ENCODE assay signal across 8 cellular contexts in the genomic region with DNA sequence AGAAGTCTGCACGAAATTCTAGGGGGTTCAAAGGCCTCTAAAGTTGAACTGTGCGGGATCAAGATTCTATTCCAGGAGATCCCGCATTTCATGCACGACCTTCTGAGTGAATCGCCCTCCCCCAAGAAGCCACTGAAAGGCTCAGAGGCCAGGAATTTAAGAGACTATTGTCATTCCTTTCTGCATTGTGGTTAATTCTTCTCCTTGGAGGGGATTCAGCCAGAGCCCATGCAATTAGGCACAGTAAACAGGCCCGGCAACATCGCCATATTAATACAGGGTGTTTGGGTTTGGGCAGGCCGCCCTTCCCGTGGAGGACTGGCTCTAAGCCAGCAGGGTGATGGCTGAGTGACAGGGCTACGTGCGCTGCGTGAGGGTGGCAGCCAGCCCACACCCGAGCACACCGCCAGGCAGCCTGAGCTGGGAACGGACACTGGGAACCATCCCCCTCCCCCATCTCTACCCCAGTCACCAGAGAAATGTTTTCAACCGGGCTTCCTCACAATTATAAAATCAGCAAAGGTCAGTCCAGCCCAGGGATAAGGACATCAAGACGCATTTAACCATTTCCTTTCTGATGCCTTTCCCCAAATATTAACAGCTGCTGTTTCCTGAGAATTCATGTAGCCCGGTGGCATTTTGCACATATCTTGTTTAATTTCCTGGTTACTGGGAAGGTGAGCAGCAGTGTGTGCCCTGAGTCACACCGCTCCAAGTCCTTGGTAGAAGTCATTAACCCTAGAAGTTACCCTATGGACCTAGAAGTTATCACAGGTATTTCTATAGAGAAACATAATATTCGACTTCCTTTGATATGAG. TPM values are rescaled to one million over a fixed set of nuclear protein-coding genes. Genes with fewer than 3 reads are reported as not detected.
DNase-seq lines count a peak whose midpoint lies in the region; ATAC-seq, FAIRE-seq and TF ChIP-seq lines count a peak whose summit lies in the region.

No MANE protein-coding gene starts in this region.

- no TSS peak for BruUV-seq in endothelial cell of umbilical vein (replicated peaks; lab: Mats Ljungman, UMichigan)

- H3K27me3 ChIP-seq in endothelial cell of umbilical vein (ENCODE audit: control insufficient read depth in 2 of 2, insufficient read depth in 2 of 2, low read length in 2 of 2), result no peaks in the 10 kb centered on the region

- POLR2A ChIA-PET in endothelial cell of umbilical vein (lab: Charles Lee), result no interaction called here
- POLR2A ChIA-PET in activated CD4-positive, alpha-beta T cell treated with anti-CD3 and anti-CD28 coated beads, Interleukin-2, amount 10 ng/mL, durations not matched to agents 7 days and 5 days (lab: Charles Lee), result no interaction called here

- no peak overlapping the region for H3K9ac ChIP-seq in endothelial cell of umbilical vein (replicated peaks; ENCODE audit: extremely low read depth, insufficient read depth, low read length)

- H3K36me3 ChIP-seq in endothelial cell of umbilical vein (ENCODE audit: control insufficient read depth in 2 of 2, extremely low read depth in 1 of 2, insufficient read depth in 2 of 2, low read length in 2 of 2), result no peaks in the 10 kb centered on the region

- no peak for FAIRE-seq in endothelial cell of umbilical vein (lab: Jason Lieb, UNC)

- dilution Hi-C loops in endothelial cell of umbilical vein (cut with MboI; ENCODE audit: extremely low pct_ligation_motif_present, low sequenced_read_pairs), result no loop called here

- H3K9me3 ChIP-seq in endothelial cell of umbilical vein (replicated peaks; ENCODE audit: control insufficient read depth, insufficient read depth, low read length), result no peaks in the 10 kb centered on the region

- no peaks in the 10 kb centered on the region for H3K9me3 Mint-ChIP-seq in activated naive CD4-positive, alpha-beta T cell treated with anti-CD3 and anti-CD28 coated beads, Interleukin-2, amount 10 ng/mL, durations not matched to agents 7 days and 5 days
- no peaks in the 10 kb centered on the region for H3K9me3 Mint-ChIP-seq in activated CD4-positive, alpha-beta T cell treated with anti-CD3 and anti-CD28 coated beads, Interleukin-2, amount 10 ng/mL, durations not matched to agents 7 days and 5 days

- H3K4me3 Mint-ChIP-seq in activated naive CD4-positive, alpha-beta T cell treated with anti-CD3 and anti-CD28 coated beads, Interleukin-2, amount 10 ng/mL, durations not matched to agents 7 days and 5 days, result no peak overlapping the region
- H3K4me3 Mint-ChIP-seq in activated CD4-positive, alpha-beta T cell treated with anti-CD3 and anti-CD28 coated beads, Interleukin-2, amount 10 ng/mL, durations not matched to agents 7 days and 5 days, result no peak overlapping the region

- no peak for TF ChIP-seq POLR2A in endothelial cell of umbilical vein (IDR thresholded peaks at IDR 0.05; ENCODE audit: low read depth, low read length)

- CTCF ChIA-PET in endothelial cell of umbilical vein (lab: Charles Lee), result no interaction called here
- CTCF ChIA-PET in activated naive CD4-positive, alpha-beta T cell treated with anti-CD3 and anti-CD28 coated beads, Interleukin-2, amount 10 ng/mL, durations not matched to agents 7 days and 5 days (lab: Charles Lee), result no interaction called here
- CTCF ChIA-PET in activated CD4-positive, alpha-beta T cell treated with anti-CD3 and anti-CD28 coated beads, Interleukin-2, amount 10 ng/mL, durations not matched to agents 7 days and 5 days (lab: Charles Lee), result no interaction called here

- peak overlapping the region; percentile 16 for H3K4me2 ChIP-seq in endothelial cell of umbilical vein (ENCODE audit: insufficient read depth, low read length)

- H4K20me1 ChIP-seq in endothelial cell of umbilical vein (replicated peaks; ENCODE audit: control insufficient read depth, extremely low read depth, insufficient read depth, low read length), result no peaks in the 10 kb centered on the region

- no peaks in the 10 kb centered on the region for H3K4me1 Mint-ChIP-seq in activated naive CD4-positive, alpha-beta T cell treated with anti-CD3 and anti-CD28 coated beads, Interleukin-2, amount 10 ng/mL, durations not matched to agents 7 days and 5 days
- peaks cover 8% of the 10 kb centered on the region for H3K4me1 Mint-ChIP-seq in activated CD4-positive, alpha-beta T cell treated with anti-CD3 and anti-CD28 coated beads, Interleukin-2, amount 10 ng/mL, durations not matched to agents 7 days and 5 days

- ATAC-seq in HG02798 (IDR thresholded peaks at IDR 0.05; ENCODE audit: poor library complexity, unreplicated experiment), result peak; percentile 42
- ATAC-seq in GM19328 (IDR thresholded peaks at IDR 0.05; ENCODE audit: unreplicated experiment), result no peak

- DNase-seq in NCI-H774 (lab: John Stamatoyannopoulos, UW) (peak; percentile 86), endothelial cell of umbilical vein (ENCODE audit: low read depth, low spot score) (no peak), myocyte (ENCODE audit: low read depth) (peak; percentile 76), SIG-M5 (lab: John Stamatoyannopoulos, UW) (no peak)
- DNase-seq in activated naive CD4-positive, alpha-beta T cell treated with anti-CD3 and anti-CD28 coated beads, Interleukin-2, amount 10 ng/mL, durations not matched to agents 7 days and 5 days, result no peak
- no peak for DNase-seq in activated CD4-positive, alpha-beta T cell treated with anti-CD3 and anti-CD28 coated beads, Interleukin-2, amount 10 ng/mL, durations not matched to agents 7 days and 5 days

- no peak for TF ChIP-seq CTCF in endothelial cell of umbilical vein (IDR thresholded peaks at IDR 0.05; ENCODE audit: extremely low read depth in 1 of 2, insufficient read depth in 1 of 2, low read depth in 1 of 2, low read length in 2 of 2)

- H3K27me3 Mint-ChIP-seq in activated naive CD4-positive, alpha-beta T cell treated with anti-CD3 and anti-CD28 coated beads, Interleukin-2, amount 10 ng/mL, durations not matched to agents 7 days and 5 days, result peaks cover 16% of the 10 kb centered on the region
- peaks cover 16% of the 10 kb centered on the region for H3K27me3 Mint-ChIP-seq in activated CD4-positive, alpha-beta T cell treated with anti-CD3 and anti-CD28 coated beads, Interleukin-2, amount 10 ng/mL, durations not matched to agents 7 days and 5 days

- peaks cover 3% of the 10 kb centered on the region for H3K36me3 Mint-ChIP-seq in activated naive CD4-positive, alpha-beta T cell treated with anti-CD3 and anti-CD28 coated beads, Interleukin-2, amount 10 ng/mL, durations not matched to agents 7 days and 5 days
- peaks cover 8% of the 10 kb centered on the region for H3K36me3 Mint-ChIP-seq in activated CD4-positive, alpha-beta T cell treated with anti-CD3 and anti-CD28 coated beads, Interleukin-2, amount 10 ng/mL, durations not matched to agents 7 days and 5 days (ENCODE audit: low read depth)

- H3K4me1 ChIP-seq in endothelial cell of umbilical vein (ENCODE audit: control insufficient read depth, extremely low read depth, insufficient read depth, low read length), result peaks cover 14% of the 10 kb centered on the region

- peak overlapping the region; percentile 60 for H2AFZ ChIP-seq in endothelial cell of umbilical vein (ENCODE audit: low read depth, low read length)

- no peak overlapping the region for H3K27ac Mint-ChIP-seq in activated naive CD4-positive, alpha-beta T cell treated with anti-CD3 and anti-CD28 coated beads, Interleukin-2, amount 10 ng/mL, durations not matched to agents 7 days and 5 days
- no peak overlapping the region for H3K27ac Mint-ChIP-seq in activated CD4-positive, alpha-beta T cell treated with anti-CD3 and anti-CD28 coated beads, Interleukin-2, amount 10 ng/mL, durations not matched to agents 7 days and 5 days

- intact Hi-C loops in endothelial cell of umbilical vein (cut with micrococcal nuclease), result no loop called here

- no peak overlapping the region for H3K27ac ChIP-seq in endothelial cell of umbilical vein (ENCODE audit: insufficient read depth, low read depth, low read length)

- no peaks in the 10 kb centered on the region for H3K79me2 ChIP-seq in endothelial cell of umbilical vein (ENCODE audit: control insufficient read depth, insufficient read depth, low read length)

- H3K4me3 ChIP-seq in endothelial cell of umbilical vein (replicated peaks in 1 of 3; ENCODE audit: insufficient read depth in 1 of 3, low read depth in 1 of 3, low read length in 3 of 3), result no peak overlapping the region

- no peaks in the 10 kb centered on the region for H3K9me1 ChIP-seq in endothelial cell of umbilical vein (replicated peaks; ENCODE audit: control insufficient read depth, extremely low read depth, insufficient read depth, low read length)

TF ChIP-seq in endothelial cell of umbilical vein, 7 proteins besides CTCF, POLR2A, EP300 and RAD21:
- TF ChIP-seq EZH2 (IDR thresholded peaks at IDR 0.05; ENCODE audit: borderline replicate concordance, low read depth, low read length, severe bottlenecking), result no peak
- TF ChIP-seq POLR2AphosphoS5 (IDR thresholded peaks at IDR 0.05; ENCODE audit: insufficient read depth, low read depth, low read length), result no peak
- peak; percentile 3 for TF ChIP-seq FOS (IDR thresholded peaks at IDR 0.05; ENCODE audit: borderline replicate concordance, insufficient read depth, low read length)
- no peak for TF ChIP-seq MYC (IDR thresholded peaks at IDR 0.05; ENCODE audit: low read depth, low read length)

RNA-seq across cellular contexts. Expression of gene EGLN3, which starts 12.5 kb away (rescaled TPM):
- 0.14 and 0.20 TPM in 2 replicates for total RNA-seq in endothelial cell of umbilical vein
- polyA plus RNA-seq in endothelial cell of umbilical vein, result 0.06 TPM in 1 of 2 replicates, not detected in the other
- polyA plus RNA-seq in endothelial cell of umbilical vein (2011; cell fraction: cytosol; rRNA removed), result 0.04 and 0.08 TPM in 2 replicates
- 0.13 TPM in 1 of 2 replicates, not detected in the other for polyA plus RNA-seq in endothelial cell of umbilical vein (2011; cell fraction: nucleus; rRNA removed)
- not detected in 2 replicates for polyA plus RNA-seq in endothelial cell of umbilical vein (2012)
- polyA minus RNA-seq in endothelial cell of umbilical vein, result 0.19 and 0.28 TPM in 2 replicates
- 9.3 TPM for polyA minus RNA-seq in endothelial cell of umbilical vein (2011; cell fraction: cytosol; rRNA and poly(A)+ RNA removed)
- 0.14 and 0.38 TPM in 2 replicates for polyA minus RNA-seq in endothelial cell of umbilical vein (2011; cell fraction: nucleus; rRNA and poly(A)+ RNA removed)
- total RNA-seq in myocyte, result 78.0 and 98.0 TPM in 2 replicates
- 71.5 TPM for polyA plus RNA-seq in myocyte (2012)
- total RNA-seq in activated CD4-positive, alpha-beta T cell treated with anti-CD3 and anti-CD28 coated beads, Interleukin-2, amount 10 ng/mL, durations not matched to agents 7 days and 5 days, result 10 to 100 TPM; 18.2 to 18.6 TPM

Comparison
In these comparisons a context has a peak if more than half of its experiments do, and no peak if none do; other contexts are left out.
1. DNase-seq: peak in NCI-H774 (single experiment) and myocyte (single experiment); none in endothelial cell of umbilical vein (single experiment), activated naive CD4-positive, alpha-beta T cell treated with anti-CD3 and anti-CD28 coated beads, Interleukin-2, amount 10 ng/mL, durations not matched to agents 7 days and 5 days (single experiment), SIG-M5 (single experiment) and activated CD4-positive, alpha-beta T cell treated with anti-CD3 and anti-CD28 coated beads, Interleukin-2, amount 10 ng/mL, durations not matched to agents 7 days and 5 days (single experiment).
2. RNA of gene EGLN3, which starts 12.5 kb away (total RNA-seq): 78.0 to 98.0 TPM in myocyte and 18.2 to 18.6 TPM in activated CD4-positive, alpha-beta T cell treated with anti-CD3 and anti-CD28 coated beads, Interleukin-2, amount 10 ng/mL, durations not matched to agents 7 days and 5 days; 0.14 to 0.20 TPM in endothelial cell of umbilical vein; every median in the first group is over 10 times any median in the second.